ENCODE assay signal across 7 cellular contexts in genomic region chr6:43014434-43014909, GRCh38. TPM values are rescaled to one million over a fixed set of nuclear protein-coding genes. Genes with fewer than 3 reads are reported as not detected.
DNase-seq lines count a peak whose midpoint lies in the region; ATAC-seq, FAIRE-seq and TF ChIP-seq lines count a peak whose summit lies in the region.

No MANE protein-coding gene starts in this region.

- H3K9me2 ChIP-seq in GM23248 (ENCODE audit: insufficient read depth): no peaks in the 10 kb centered on the region

- CTCF ChIA-PET in Panc1 (lab: Charles Lee): interaction anchor here (1.0 kb wide), 1 partner anchor 113 kb away, joined by 3 read pairs; no protein-coding TSS in a partner anchor
- CTCF ChIA-PET in endothelial cell of umbilical vein (lab: Charles Lee): interaction anchor here (0.5 to 8.7 kb wide), 10 partner anchors 18 to 129 kb away, joined by 3 to 55 read pairs (median 4); partner anchors contain the start of genes CNPY3, CUL7 and PEX6

- H3K9me3 ChIP-seq in GM23248 (ENCODE audit: low read depth) (no peaks in the 10 kb centered on the region), Panc1 (ENCODE audit: control insufficient read depth, insufficient read depth, low read depth, low read length) (no peaks in the 10 kb centered on the region), endothelial cell of umbilical vein (replicated peaks; ENCODE audit: control insufficient read depth, insufficient read depth, low read length) (no peaks in the 10 kb centered on the region), neutrophil (no peaks in the 10 kb centered on the region)

- H3K9me1 ChIP-seq in endothelial cell of umbilical vein (replicated peaks; ENCODE audit: control insufficient read depth, extremely low read depth, insufficient read depth, low read length): no peaks in the 10 kb centered on the region

- no peaks in the 10 kb centered on the region for H3K27me3 ChIP-seq in GM23248 (replicated peaks; ENCODE audit: insufficient read depth)
- H3K27me3 ChIP-seq in Panc1 (ENCODE audit: control insufficient read depth, insufficient read depth, low read length): no peaks in the 10 kb centered on the region
- no peaks in the 10 kb centered on the region for H3K27me3 ChIP-seq in endothelial cell of umbilical vein (ENCODE audit: control insufficient read depth in 2 of 2, insufficient read depth in 2 of 2, low read length in 2 of 2)
- H3K27me3 ChIP-seq in neutrophil: no peaks in the 10 kb centered on the region

- H4K20me1 ChIP-seq in GM23248 (ENCODE audit: insufficient read depth) (no peaks in the 10 kb centered on the region; the same call in 1 of the 2 replicates), endothelial cell of umbilical vein (replicated peaks; ENCODE audit: control insufficient read depth, extremely low read depth, insufficient read depth, low read length) (no peaks in the 10 kb centered on the region)

- H3F3A ChIP-seq in GM23248 (ENCODE audit: insufficient read depth): peaks cover 34% of the 10 kb centered on the region

- TF ChIP-seq CTCF in Panc1 (IDR thresholded peaks at IDR 0.05) (no peak), endothelial cell of umbilical vein (IDR thresholded peaks at IDR 0.05; ENCODE audit: extremely low read depth in 1 of 2, insufficient read depth in 1 of 2, low read depth in 1 of 2, low read length in 2 of 2) (no peak), neutrophil (IDR thresholded peaks at IDR 0.05) (no peak)

- 0% methylated on average over 6 to 7 of the region's 7 CpGs for WGBS in GM23248 (ENCODE audit: low coverage in 1 of 2, low lambda C conversion rate in 2 of 2, missing lambda C conversion rate in 2 of 2), 2 experiments

- H3K27ac ChIP-seq in GM23248 (peak overlapping the region; percentile 76), Panc1 (ENCODE audit: low read length) (peak overlapping the region; percentile 94), endothelial cell of umbilical vein (ENCODE audit: insufficient read depth, low read depth, low read length) (peak overlapping the region; percentile 52), neutrophil (peak overlapping the region; percentile 82)

- H3K4me3 ChIP-seq in GM23248 (peak overlapping the region; percentile 90), Panc1 (ENCODE audit: low read depth in 2 of 2, low read length in 2 of 2) (peak overlapping the region; percentile 87 to 95), endothelial cell of umbilical vein (replicated peaks in 1 of 3; ENCODE audit: insufficient read depth in 1 of 3, low read depth in 1 of 3, low read length in 3 of 3) (peak overlapping the region; percentile 53 to 87 (median 58)), neutrophil (ENCODE audit: low read depth in 1 of 2, low read length in 1 of 2) (peak overlapping the region; percentile 79 to 86)

- POLR2A ChIA-PET in Panc1 (lab: Charles Lee): interaction anchor here (0.6 to 1.0 kb wide), 2 partner anchors 36 to 168 kb away, joined by 3 read pairs; partner anchors contain the start of gene CUL9
- POLR2A ChIA-PET in endothelial cell of umbilical vein (lab: Charles Lee): interaction anchor here (0.7 to 1.9 kb wide), 7 partner anchors 30 to 85 kb away, joined by 4 to 9 read pairs (median 6); partner anchors contain the start of genes CNPY3, CUL7, KLC4 and MRPL2

- ATAC-seq in Panc1: no peak
- no peak for ATAC-seq in HG03342 (IDR thresholded peaks at IDR 0.05; ENCODE audit: unreplicated experiment)

- peak overlapping the region; percentile 86 for H3K4me2 ChIP-seq in GM23248 (ENCODE audit: unreplicated experiment)
- H3K4me2 ChIP-seq in endothelial cell of umbilical vein (ENCODE audit: insufficient read depth, low read length): peak overlapping the region; percentile 95

- H3K4me1 ChIP-seq in GM23248 (ENCODE audit: insufficient read depth) (peaks cover 32% of the 10 kb centered on the region), Panc1 (ENCODE audit: control insufficient read depth, insufficient read depth, low read length) (peaks cover 20% of the 10 kb centered on the region), endothelial cell of umbilical vein (ENCODE audit: control insufficient read depth, extremely low read depth, insufficient read depth, low read length) (peaks cover 17% of the 10 kb centered on the region), neutrophil (ENCODE audit: control insufficient read depth in 1 of 2, insufficient read depth in 1 of 2, low read depth in 1 of 2, low read length in 1 of 2) (peaks cover 31 to 33% of the 10 kb centered on the region in 2 experiments)

- in situ Hi-C loops in GM23248 (cut with MboI) (no loop called here), Panc1 (cut with HindIII; ENCODE audit: low pct_unique_long_range_greater_than_20kb, low sequenced_read_pairs) (no loop called here)

- intact Hi-C loops in Panc1 (cut with micrococcal nuclease; ENCODE audit: unreplicated experiment) (loop anchor here (5.0 kb wide), 1 partner anchor 112 kb away; no protein-coding TSS in a partner anchor), endothelial cell of umbilical vein (cut with micrococcal nuclease) (loop anchor here (1.0 to 5.0 kb wide), 5 partner anchors 36 to 160 kb away; partner anchors contain the start of genes CNPY3, CUL7, GNMT and PEX6)

- H3K36me3 ChIP-seq in GM23248 (ENCODE audit: low read depth) (peaks cover 22% of the 10 kb centered on the region; the same call in 1 of the 2 replicates), Panc1 (ENCODE audit: control insufficient read depth, insufficient read depth, low read length) (peaks cover 17% of the 10 kb centered on the region), endothelial cell of umbilical vein (ENCODE audit: control insufficient read depth in 2 of 2, extremely low read depth in 1 of 2, insufficient read depth in 2 of 2, low read length in 2 of 2) (peaks cover 5 to 33% of the 10 kb centered on the region in 2 experiments), neutrophil (peaks cover 54% of the 10 kb centered on the region)

- H3K79me2 ChIP-seq in GM23248 (ENCODE audit: insufficient read depth) (peaks cover 85% of the 10 kb centered on the region), endothelial cell of umbilical vein (ENCODE audit: control insufficient read depth, insufficient read depth, low read length) (peaks cover 34% of the 10 kb centered on the region)

- dilution Hi-C loops in endothelial cell of umbilical vein (cut with MboI; ENCODE audit: extremely low pct_ligation_motif_present, low sequenced_read_pairs): no loop called here

- DNase-seq in GM23248 (peak; percentile 81), Panc1 (ENCODE audit: low read depth, low spot score) (no peak), endothelial cell of umbilical vein (ENCODE audit: low read depth, low spot score) (peak; percentile 44), GF-D8 (lab: John Stamatoyannopoulos, UW) (no peak), GOT3 (lab: John Stamatoyannopoulos, UW) (no peak)

- no peak for FAIRE-seq in endothelial cell of umbilical vein (lab: Jason Lieb, UNC)

- no peak for TF ChIP-seq POLR2A in endothelial cell of umbilical vein (IDR thresholded peaks at IDR 0.05; ENCODE audit: low read depth, low read length)

- H3K9ac ChIP-seq in GM23248 (peak overlapping the region; percentile 97), endothelial cell of umbilical vein (replicated peaks; ENCODE audit: extremely low read depth, insufficient read depth, low read length) (peak overlapping the region; percentile 90)

- BruUV-seq in Panc1 (replicated peaks; lab: Mats Ljungman, UMichigan) (TSS peak; percentile 86), endothelial cell of umbilical vein (replicated peaks; lab: Mats Ljungman, UMichigan) (no TSS peak)

- peak overlapping the region; percentile 29; the same call in 1 of the 2 replicates for H2AFZ ChIP-seq in GM23248
- no peak overlapping the region for H2AFZ ChIP-seq in endothelial cell of umbilical vein (ENCODE audit: low read depth, low read length)

RNA-seq across cellular contexts. Expression of gene KLHDC3, which starts 0.4 kb away (rescaled TPM):
- 124 and 129 TPM in 2 replicates for total RNA-seq in GM23248 (2014; rRNA removed; shearing (Covaris generic))
- polyA plus RNA-seq in GM23248 (2016; fragmentation: Nextera tagmentation; extraction: Ambion mirVana): 94.3 and 95.4 TPM in 2 replicates
- 60.9 TPM for total RNA-seq in Panc1 (2021; ENCODE audit: unreplicated experiment)
- 58.5 TPM for polyA plus RNA-seq in Panc1 (2012; ENCODE audit: insufficient read length)
- 84.6 and 84.8 TPM in 2 replicates for total RNA-seq in endothelial cell of umbilical vein
- polyA plus RNA-seq in endothelial cell of umbilical vein: 120 and 130 TPM in 2 replicates
- polyA plus RNA-seq in endothelial cell of umbilical vein (2011; cell fraction: cytosol; rRNA removed): 78.3 and 82.2 TPM in 2 replicates
- 70.9 and 80.1 TPM in 2 replicates for polyA plus RNA-seq in endothelial cell of umbilical vein (2011; cell fraction: nucleus; rRNA removed)
- polyA plus RNA-seq in endothelial cell of umbilical vein (2012): 54.9 and 59.0 TPM in 2 replicates
- polyA minus RNA-seq in endothelial cell of umbilical vein: 86.8 and 92.8 TPM in 2 replicates
- polyA minus RNA-seq in endothelial cell of umbilical vein (2011; cell fraction: cytosol; rRNA and poly(A)+ RNA removed): 52.3 TPM
- 16.3 and 16.8 TPM in 2 replicates for polyA minus RNA-seq in endothelial cell of umbilical vein (2011; cell fraction: nucleus; rRNA and poly(A)+ RNA removed)

RNA-seq across cellular contexts. Expression of gene MEA1, which starts 0.7 kb away (rescaled TPM):
- total RNA-seq in GM23248 (2014; rRNA removed; shearing (Covaris generic)): 83.1 and 100 TPM in 2 replicates
- 171 and 175 TPM in 2 replicates for polyA plus RNA-seq in GM23248 (2016; fragmentation: Nextera tagmentation; extraction: Ambion mirVana)
- 111 TPM for total RNA-seq in Panc1 (2021; ENCODE audit: unreplicated experiment)
- 125 TPM for polyA plus RNA-seq in Panc1 (2012; ENCODE audit: insufficient read length)
- 55.6 and 62.5 TPM in 2 replicates for total RNA-seq in endothelial cell of umbilical vein
- polyA plus RNA-seq in endothelial cell of umbilical vein: 68.0 and 69.5 TPM in 2 replicates
- polyA plus RNA-seq in endothelial cell of umbilical vein (2011; cell fraction: cytosol; rRNA removed): 90.6 and 112 TPM in 2 replicates
- 25.8 and 26.3 TPM in 2 replicates for polyA plus RNA-seq in endothelial cell of umbilical vein (2011; cell fraction: nucleus; rRNA removed)
- polyA plus RNA-seq in endothelial cell of umbilical vein (2012): 63.6 and 79.9 TPM in 2 replicates
- 55.9 and 56.6 TPM in 2 replicates for polyA minus RNA-seq in endothelial cell of umbilical vein
- 28.9 TPM for polyA minus RNA-seq in endothelial cell of umbilical vein (2011; cell fraction: cytosol; rRNA and poly(A)+ RNA removed)
- 8.8 and 12.4 TPM in 2 replicates for polyA minus RNA-seq in endothelial cell of umbilical vein (2011; cell fraction: nucleus; rRNA and poly(A)+ RNA removed)

RNA-seq across cellular contexts. Expression of gene RRP36, which starts 7.0 kb away (rescaled TPM):
- total RNA-seq in GM23248 (2014; rRNA removed; shearing (Covaris generic)): 45.0 and 58.3 TPM in 2 replicates
- 71.6 and 74.3 TPM in 2 replicates for polyA plus RNA-seq in GM23248 (2016; fragmentation: Nextera tagmentation; extraction: Ambion mirVana)
- total RNA-seq in Panc1 (2021; ENCODE audit: unreplicated experiment): 106 TPM
- polyA plus RNA-seq in Panc1 (2012; ENCODE audit: insufficient read length): 80.3 TPM
- total RNA-seq in endothelial cell of umbilical vein: 103 TPM in 2 replicates
- polyA plus RNA-seq in endothelial cell of umbilical vein: 35.9 and 40.2 TPM in 2 replicates
- 70.6 and 81.0 TPM in 2 replicates for polyA plus RNA-seq in endothelial cell of umbilical vein (2011; cell fraction: cytosol; rRNA removed)
- polyA plus RNA-seq in endothelial cell of umbilical vein (2011; cell fraction: nucleus; rRNA removed): 35.0 and 42.6 TPM in 2 replicates
- 59.9 and 97.5 TPM in 2 replicates for polyA plus RNA-seq in endothelial cell of umbilical vein (2012)
- 41.5 and 43.0 TPM in 2 replicates for polyA minus RNA-seq in endothelial cell of umbilical vein
- polyA minus RNA-seq in endothelial cell of umbilical vein (2011; cell fraction: cytosol; rRNA and poly(A)+ RNA removed): 29.6 TPM
- polyA minus RNA-seq in endothelial cell of umbilical vein (2011; cell fraction: nucleus; rRNA and poly(A)+ RNA removed): 9.0 and 11.0 TPM in 2 replicates

RNA-seq across cellular contexts. Expression of gene PPP2R5D, which starts 30.1 kb away (rescaled TPM):
- 39.1 and 42.7 TPM in 2 replicates for total RNA-seq in GM23248 (2014; rRNA removed; shearing (Covaris generic))
- 40.7 and 41.4 TPM in 2 replicates for polyA plus RNA-seq in GM23248 (2016; fragmentation: Nextera tagmentation; extraction: Ambion mirVana)
- 63.6 TPM for total RNA-seq in Panc1 (2021; ENCODE audit: unreplicated experiment)
- polyA plus RNA-seq in Panc1 (2012; ENCODE audit: insufficient read length): 65.0 TPM
- total RNA-seq in endothelial cell of umbilical vein: 45.5 and 51.0 TPM in 2 replicates
- polyA plus RNA-seq in endothelial cell of umbilical vein: 58.9 and 60.2 TPM in 2 replicates
- 66.9 and 92.4 TPM in 2 replicates for polyA plus RNA-seq in endothelial cell of umbilical vein (2011; cell fraction: cytosol; rRNA removed)
- 93.1 and 107 TPM in 2 replicates for polyA plus RNA-seq in endothelial cell of umbilical vein (2011; cell fraction: nucleus; rRNA removed)
- polyA plus RNA-seq in endothelial cell of umbilical vein (2012): 46.2 and 54.0 TPM in 2 replicates
- 72.4 and 92.4 TPM in 2 replicates for polyA minus RNA-seq in endothelial cell of umbilical vein
- polyA minus RNA-seq in endothelial cell of umbilical vein (2011; cell fraction: cytosol; rRNA and poly(A)+ RNA removed): 33.4 TPM
- polyA minus RNA-seq in endothelial cell of umbilical vein (2011; cell fraction: nucleus; rRNA and poly(A)+ RNA removed): 19.7 and 27.7 TPM in 2 replicates

RNA-seq across cellular contexts. Expression of gene PEX6, which starts 35.5 kb away (rescaled TPM):
- total RNA-seq in GM23248 (2014; rRNA removed; shearing (Covaris generic)): 44.2 and 51.1 TPM in 2 replicates
- 12.5 and 12.7 TPM in 2 replicates for polyA plus RNA-seq in GM23248 (2016; fragmentation: Nextera tagmentation; extraction: Ambion mirVana)
- total RNA-seq in Panc1 (2021; ENCODE audit: unreplicated experiment): 21.7 TPM
- 20.8 TPM for polyA plus RNA-seq in Panc1 (2012; ENCODE audit: insufficient read length)
- total RNA-seq in endothelial cell of umbilical vein: 9.9 and 18.1 TPM in 2 replicates
- 10.8 and 11.2 TPM in 2 replicates for polyA plus RNA-seq in endothelial cell of umbilical vein
- polyA plus RNA-seq in endothelial cell of umbilical vein (2011; cell fraction: cytosol; rRNA removed): 7.2 and 8.8 TPM in 2 replicates
- 21.0 and 24.1 TPM in 2 replicates for polyA plus RNA-seq in endothelial cell of umbilical vein (2011; cell fraction: nucleus; rRNA removed)
- 4.5 and 8.7 TPM in 2 replicates for polyA plus RNA-seq in endothelial cell of umbilical vein (2012)
- 10.0 and 11.1 TPM in 2 replicates for polyA minus RNA-seq in endothelial cell of umbilical vein
- 11.2 TPM for polyA minus RNA-seq in endothelial cell of umbilical vein (2011; cell fraction: cytosol; rRNA and poly(A)+ RNA removed)
- polyA minus RNA-seq in endothelial cell of umbilical vein (2011; cell fraction: nucleus; rRNA and poly(A)+ RNA removed): 4.3 and 6.2 TPM in 2 replicates

Comparison
In these comparisons a context has a peak if more than half of its experiments do, and no peak if none do; other contexts are left out.
1. DNase-seq: peak in GM23248 (single experiment) and endothelial cell of umbilical vein (single experiment); none in Panc1 (single experiment), GF-D8 (single experiment) and GOT3 (single experiment).
2. Peak in every context shown above with its lines, with median percentiles within 50 percentile points of each other: H3K27ac ChIP-seq and H3K4me3 ChIP-seq.